1 cellular context compared by ENCODE assay signal in genomic region chrX:15663439-15663838, GRCh38.
TF ChIP-seq lines count a peak whose summit lies in the region.

No MANE protein-coding gene starts in this region.

TF ChIP-seq in A549, 52 proteins besides CTCF, POLR2A, EP300 and RAD21 (continued from another document):
- TF ChIP-seq USF2 (IDR thresholded peaks at IDR 0.05), result no peak
- TF ChIP-seq HOXB13 (CRISPR knock-in tag; IDR thresholded peaks at IDR 0.05; ENCODE audit: low read depth), result no peak
- TF ChIP-seq KDM1A (IDR thresholded peaks at IDR 0.05; ENCODE audit: low read depth), result no peak
- TF ChIP-seq SMC3 (IDR thresholded peaks at IDR 0.05), result no peak
- TF ChIP-seq PBX3 (IDR thresholded peaks at IDR 0.05), result no peak
- TF ChIP-seq HOXB5 (CRISPR knock-in tag; IDR thresholded peaks at IDR 0.05), result no peak
